In the genomic region with DNA sequence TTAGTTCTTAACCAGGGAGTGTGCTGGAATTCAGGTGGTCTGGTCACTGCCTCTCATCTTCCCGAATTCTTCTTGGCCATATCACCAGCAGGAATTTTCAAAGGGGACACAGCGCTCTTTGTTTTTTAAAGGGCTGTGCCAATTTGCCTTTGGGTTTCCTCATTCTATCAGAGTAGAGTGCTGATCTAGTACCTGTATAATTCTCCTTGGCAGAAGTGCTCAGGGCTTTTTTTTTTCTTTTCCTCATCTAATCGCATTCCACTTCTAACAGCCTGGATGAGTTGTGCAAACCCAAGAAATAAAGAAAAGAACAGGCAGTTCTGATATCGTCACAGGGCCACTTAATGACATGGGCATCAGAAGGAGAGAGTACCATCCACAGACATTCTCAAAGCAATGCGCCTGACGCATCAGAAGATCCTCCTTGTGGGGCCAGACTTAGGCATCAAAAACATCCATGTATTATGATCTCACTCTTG, we compare ENCODE assay signal across 13 cellular contexts.
DNase-seq lines count a peak whose midpoint lies in the region; ATAC-seq and TF ChIP-seq lines count a peak whose summit lies in the region.
"Had no signal": no experiment of that assay in that cellular context is flagged by ENCODE, and none has a peak within 500 bp of the region (broad histone marks: within the 10 kb centered on the region; RNA-seq: fewer than 3 reads in every experiment).

No MANE protein-coding gene starts in this region.

- H3K9me2 ChIP-seq in HCT116 (ENCODE audit: insufficient read depth) = no peaks in the 10 kb centered on the region

- no TSS peak for BruUV-seq in HCT116 (replicated peaks; lab: Mats Ljungman, UMichigan)

- H3K79me2 ChIP-seq in HCT116 (ENCODE audit: insufficient read depth, low read length) = no peaks in the 10 kb centered on the region

- no peak for TF ChIP-seq RAD21 in HCT116 (IDR thresholded peaks at IDR 0.05; ENCODE audit: low read depth)

- H4K20me1 ChIP-seq in HCT116 (ENCODE audit: insufficient read depth) = no peaks in the 10 kb centered on the region

- H3K4me3 ChIP-seq in HCT116 (replicated peaks in 1 of 2; ENCODE audit: low read depth in 1 of 2, low read length in 2 of 2) = no peak overlapping the region
- H3K4me3 ChIP-seq in left lung = no peak overlapping the region
- no peak overlapping the region for H3K4me3 ChIP-seq in upper lobe of left lung

- peak in 1 of 4 donors; percentile 60 for TF ChIP-seq EP300 in upper lobe of left lung (IDR thresholded peaks at IDR 0.05)

- H2AFZ ChIP-seq in HCT116 (ENCODE audit: low read depth, low read length, poor library complexity, severe bottlenecking) = no peak overlapping the region

- peak overlapping the region; percentile 67 for H3K9ac ChIP-seq in HCT116 (ENCODE audit: low read length)

- H3K9me3 ChIP-seq in HCT116 (ENCODE audit: control insufficient read depth in 1 of 2, insufficient read depth in 1 of 2, low read depth in 1 of 2, low read length in 2 of 2) (no peaks in the 10 kb centered on the region), left lung (no peaks in the 10 kb centered on the region), upper lobe of left lung (no peaks in the 10 kb centered on the region)

- TF ChIP-seq POLR2A in HCT116 (IDR thresholded peaks at IDR 0.05; ENCODE audit: borderline replicate concordance, extremely low read depth, insufficient read depth, insufficient read length) (no peak), upper lobe of left lung (IDR thresholded peaks at IDR 0.05) (no peak)

- 65 to 70% methylated on average over 6 of the region's 6 CpGs for WGBS in upper lobe of left lung, 2 donors

- H3K4me2 ChIP-seq in HCT116 (ENCODE audit: low read length) = peak overlapping the region; percentile 65

- peak; percentile 54 for DNase-seq in HCT116 (ENCODE audit: low read depth, low spot score)
- DNase-seq in amniotic epithelial cell (ENCODE audit: low read depth) = peak; percentile 53
- DNase-seq in left lung = no peak
- DNase-seq in upper lobe of left lung = peak in 1 of 2 donors; percentile 59
- DNase-seq: activated naive CD4-positive, alpha-beta T cell treated with anti-CD3 and anti-CD28 coated beads for 36 hours; CD8-positive, alpha-beta memory T cell; NCI-H1105 treated with DMSO at 0.1 percent for 48 hours; retina had no signal

- TF ChIP-seq CTCF in HCT116 (IDR thresholded peaks at IDR 0.05 in 2 of 3, conservative IDR thresholded peaks at IDR 0.05 in 1 of 3; ENCODE audit: borderline replicate concordance in 1 of 3, insufficient read depth in 1 of 3, low read depth in 2 of 3, low read length in 2 of 3) = no peak
- TF ChIP-seq CTCF in left lung (IDR thresholded peaks at IDR 0.05) = no peak
- TF ChIP-seq CTCF in upper lobe of left lung (IDR thresholded peaks at IDR 0.05) = no peak

- intact Hi-C loops in HCT116 (cut with micrococcal nuclease) (loop anchor here (5.0 kb wide), 1 partner anchor 149 kb away; no protein-coding TSS in a partner anchor), left lung (cut with DNase I) (no loop called here)

- H3K27ac ChIP-seq in HCT116 (ENCODE audit: low read depth, low read length) (peak overlapping the region; percentile 94), left lung (peak overlapping the region; percentile 76 to 87), upper lobe of left lung (peak overlapping the region; percentile 71 to 78 (median 76))

- RAD21 ChIA-PET in HCT116 (lab: Charles Lee; ENCODE audit: low non-redundant PET in 1 of 2, low total read pairs in 2 of 2, uncharacterized antibody in 2 of 2, unreplicated experiment in 2 of 2) = no interaction called here

- CTCF ChIA-PET in HCT116 (lab: Charles Lee) = no interaction called here

- H3K36me3 ChIP-seq in HCT116 (ENCODE audit: control insufficient read depth in 1 of 2, insufficient read depth in 2 of 2, low read length in 2 of 2) (no peaks in the 10 kb centered on the region), left lung (no peaks in the 10 kb centered on the region), upper lobe of left lung (no peaks in the 10 kb centered on the region)

- ATAC-seq in HCT116 (no peak), left lung (peak; percentile 18), upper lobe of left lung (ENCODE audit: low FRiP score in 2 of 2) (peak in 1 of 2 donors; percentile 56), GM19023 (IDR thresholded peaks at IDR 0.05; ENCODE audit: unreplicated experiment) (no peak), GM21423 (IDR thresholded peaks at IDR 0.05; ENCODE audit: unreplicated experiment) (no peak), GM19035 (IDR thresholded peaks at IDR 0.05; ENCODE audit: unreplicated experiment) (no peak)
- ATAC-seq: activated CD8-positive, alpha-beta T cell treated with anti-CD3 and anti-CD28 coated beads, Interleukin-2, amount 10 ng/mL, durations not matched to agents 7 days and 5 days; esophagus mucosa had no signal

- H3K4me1 ChIP-seq in HCT116 (ENCODE audit: control insufficient read depth in 1 of 2, insufficient read depth in 2 of 2, low read length in 2 of 2) (peaks cover 67 to 89% of the 10 kb centered on the region in 2 experiments), left lung (peaks cover 10 to 17% of the 10 kb centered on the region in 2 donors), upper lobe of left lung (peaks cover 5 to 34% (median 23%) of the 10 kb centered on the region in 4 donors)

- POLR2A ChIA-PET in HCT116 (lab: Charles Lee) = interaction anchor here (3.0 kb wide), 1 partner anchor 11 kb away, joined by 29 read pairs; no protein-coding TSS in a partner anchor

- H3K27me3 ChIP-seq in HCT116 (ENCODE audit: insufficient read depth, low read length) (no peaks in the 10 kb centered on the region), left lung (no peaks in the 10 kb centered on the region), upper lobe of left lung (no peaks in the 10 kb centered on the region)

TF ChIP-seq in HCT116, 20 proteins besides CTCF, POLR2A, EP300 and RAD21 (continues in another document):
- TF ChIP-seq ZNF274 (IDR thresholded peaks at IDR 0.05; ENCODE audit: low read depth, low read length) = no peak
- TF ChIP-seq SIN3A (IDR thresholded peaks at IDR 0.05; ENCODE audit: low read depth) = no peak
- TF ChIP-seq CEBPB (IDR thresholded peaks at IDR 0.05; ENCODE audit: low read depth) = no peak
- TF ChIP-seq JUND (IDR thresholded peaks at IDR 0.05) = no peak
- no peak for TF ChIP-seq FOSL1 (IDR thresholded peaks at IDR 0.05; ENCODE audit: low read depth)
- no peak for TF ChIP-seq ATF3 (IDR thresholded peaks at IDR 0.05)
- no peak for TF ChIP-seq EGR1 (IDR thresholded peaks at IDR 0.05; ENCODE audit: low read depth)
- no peak for TF ChIP-seq POLR2AphosphoS5 (IDR thresholded peaks at IDR 0.05; ENCODE audit: low read depth, low read length)
- no peak for TF ChIP-seq EZH2 (IDR thresholded peaks at IDR 0.05)
- no peak for TF ChIP-seq CBX3 (IDR thresholded peaks at IDR 0.05; ENCODE audit: low read depth)
- no peak for TF ChIP-seq EZH2phosphoT487 (IDR thresholded peaks at IDR 0.05; ENCODE audit: borderline replicate concordance)
- TF ChIP-seq YY1 (IDR thresholded peaks at IDR 0.05; ENCODE audit: extremely low read depth, insufficient replicate concordance, low read depth, low read length) = no peak
- TF ChIP-seq REST (IDR thresholded peaks at IDR 0.05; ENCODE audit: low read depth) = no peak
- no peak for TF ChIP-seq MAX (IDR thresholded peaks at IDR 0.05)
- no peak for TF ChIP-seq TCF7L2 (IDR thresholded peaks at IDR 0.05; ENCODE audit: borderline replicate concordance, extremely low read depth, insufficient read depth, insufficient read length)
- no peak for TF ChIP-seq SP1 (IDR thresholded peaks at IDR 0.05; ENCODE audit: low read depth)
- TF ChIP-seq ELF1 (IDR thresholded peaks at IDR 0.05; ENCODE audit: borderline replicate concordance, low read depth) = no peak
- TF ChIP-seq SRF (IDR thresholded peaks at IDR 0.05; ENCODE audit: low read depth) = no peak

Comparison
In these comparisons a context has a peak if more than half of its experiments do, and no peak if none do; other contexts are left out.
1. DNase-seq: peak in HCT116 (single experiment) and amniotic epithelial cell (single experiment); none in left lung (0 of 2).
2. Peak in every context shown above with its lines, with median percentiles within 50 percentile points of each other: H3K27ac ChIP-seq.